ENCODE assay signal across 21 cellular contexts in the genomic region with DNA sequence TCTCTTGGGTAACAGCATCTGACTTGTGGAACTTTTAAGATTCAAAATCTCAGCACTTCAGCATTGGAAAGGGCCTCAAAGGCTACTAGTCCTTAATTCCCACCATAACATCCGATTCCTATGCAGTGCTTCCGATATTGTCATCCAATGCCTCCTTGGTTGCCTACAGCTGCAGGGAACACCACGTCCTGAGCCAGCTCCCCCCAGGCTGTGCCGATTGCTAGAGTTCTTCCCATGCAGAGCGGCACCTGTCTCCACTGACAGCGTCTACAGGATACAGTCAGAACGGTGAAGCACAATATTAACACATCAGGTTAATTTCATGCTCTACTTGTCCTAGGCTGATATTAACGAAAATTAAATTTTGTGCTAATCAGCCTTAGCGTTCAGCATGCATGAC.
"Had no signal": no experiment of that assay in that cellular context is flagged by ENCODE, and none has a peak within 500 bp of the region (broad histone marks: within the 10 kb centered on the region; RNA-seq: fewer than 3 reads in every experiment).

No MANE protein-coding gene starts in this region.

- H3K4me1 Mint-ChIP-seq: nephron progenitor cell had no signal

- H3K9me3 ChIP-seq: heart right ventricle, lower lobe of right lung, neutrophil, psoas muscle, right lobe of liver, tibial artery, upper lobe of left lung, uterus had no signal

- H3K4me1 ChIP-seq: psoas muscle, right lobe of liver, tibial artery, uterus had no signal

- ATAC-seq: esophagus mucosa; heart right ventricle; left lobe of liver; lower lobe of right lung; naive thymus-derived CD4-positive, alpha-beta T cell; psoas muscle; right lobe of liver; stimulated activated effector memory CD8-positive, alpha-beta T cell treated with anti-CD3 and anti-CD28 coated beads, Interleukin-12 subunit alpha, Interleukin-12 subunit beta, amount 100 ng/mL, for 72 hours had no signal

- H3K27me3 ChIP-seq: neutrophil, right lobe of liver, upper lobe of left lung, uterus had no signal

- H3K36me3 Mint-ChIP-seq: naive thymus-derived CD4-positive, alpha-beta T cell; stimulated activated effector memory CD8-positive, alpha-beta T cell treated with anti-CD3 and anti-CD28 coated beads, Interleukin-12 subunit alpha, Interleukin-12 subunit beta, amount 100 ng/mL, for 72 hours had no signal

- H3K4me3 ChIP-seq: heart right ventricle, lower lobe of right lung, psoas muscle, right lobe of liver, tibial artery, upper lobe of left lung, uterus had no signal

- DNase-seq: effector memory CD4-positive, alpha-beta T cell; heart right ventricle; hypothalamus; kidney glomerular epithelial cell; lower lobe of right lung; mesenchymal stem cell; naive thymus-derived CD4-positive, alpha-beta T cell; nephron progenitor cell; psoas muscle; retina; right lobe of liver; stimulated activated CD4-positive, alpha-beta T cell treated with anti-CD3 and anti-CD28 coated beads, Interleukin-4, amount 100 ng/mL, for 1 hour; stimulated activated CD8-positive, alpha-beta memory T cell treated with anti-CD3 and anti-CD28 coated beads, Interleukin-4, amount 100 ng/mL, for 48 hours; tibial artery; uterus had no signal

- H3K27ac ChIP-seq: heart right ventricle, lower lobe of right lung, neutrophil, psoas muscle, right lobe of liver, tibial artery, upper lobe of left lung, uterus had no signal

- H3K9me3 Mint-ChIP-seq: stimulated activated effector memory CD8-positive, alpha-beta T cell treated with anti-CD3 and anti-CD28 coated beads, Interleukin-12 subunit alpha, Interleukin-12 subunit beta, amount 100 ng/mL, for 72 hours; stimulated activated naive CD8-positive, alpha-beta T cell treated with anti-CD3 and anti-CD28 coated beads, Interleukin-15, Interleukin-2, amounts not matched to agents 100 ng/mL and 50 ng/mL, for 24 hours had no signal

- H3K36me3 ChIP-seq: heart right ventricle, lower lobe of right lung, neutrophil, right lobe of liver, tibial artery, upper lobe of left lung, uterus had no signal

- H3K27ac Mint-ChIP-seq: naive thymus-derived CD4-positive, alpha-beta T cell; nephron progenitor cell; stimulated activated effector memory CD8-positive, alpha-beta T cell treated with anti-CD3 and anti-CD28 coated beads, Interleukin-12 subunit alpha, Interleukin-12 subunit beta, amount 100 ng/mL, for 72 hours; stimulated activated naive CD8-positive, alpha-beta T cell treated with anti-CD3 and anti-CD28 coated beads, Interleukin-15, Interleukin-2, amounts not matched to agents 100 ng/mL and 50 ng/mL, for 24 hours had no signal

- H3K4me3 Mint-ChIP-seq: naive thymus-derived CD4-positive, alpha-beta T cell; nephron progenitor cell; stimulated activated effector memory CD8-positive, alpha-beta T cell treated with anti-CD3 and anti-CD28 coated beads, Interleukin-12 subunit alpha, Interleukin-12 subunit beta, amount 100 ng/mL, for 72 hours; stimulated activated naive CD8-positive, alpha-beta T cell treated with anti-CD3 and anti-CD28 coated beads, Interleukin-15, Interleukin-2, amounts not matched to agents 100 ng/mL and 50 ng/mL, for 24 hours had no signal
